In the genomic region with DNA sequence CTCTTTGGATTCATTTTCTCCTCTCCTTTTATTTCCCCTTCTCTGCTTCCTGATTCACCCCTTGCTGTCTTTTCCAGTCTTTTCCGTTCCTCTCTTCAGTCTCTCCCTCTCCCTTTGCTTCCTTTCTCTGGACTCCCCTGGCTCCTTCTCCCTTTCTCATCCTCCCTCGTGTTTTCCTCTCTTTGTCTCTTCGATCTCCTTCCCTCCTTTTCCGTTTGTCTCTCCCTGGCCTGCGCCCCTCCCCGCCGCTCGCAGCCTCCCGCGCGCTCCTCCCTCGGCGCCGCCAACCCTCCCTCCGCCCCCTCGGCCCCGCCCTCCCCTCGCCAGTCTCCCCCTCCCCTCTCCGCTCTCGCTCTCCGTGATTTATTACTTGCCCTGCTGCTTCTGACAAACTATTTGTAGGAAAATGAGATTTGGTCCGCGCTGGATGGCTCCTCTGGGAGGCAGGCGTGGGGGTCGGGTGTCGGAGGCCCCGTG, we compare ENCODE assay signal across 8 cellular contexts. TPM values are rescaled to one million over a fixed set of nuclear protein-coding genes. Genes with fewer than 3 reads are reported as not detected.
DNase-seq lines count a peak whose midpoint lies in the region; ATAC-seq, FAIRE-seq and TF ChIP-seq lines count a peak whose summit lies in the region.

No MANE protein-coding gene starts in this region.

- TF ChIP-seq EP300 in upper lobe of left lung (IDR thresholded peaks at IDR 0.05): no peak

- H3K36me3 ChIP-seq in BLaER1 treated with 17β-estradiol and CSF1 and Interleukin-3, amounts not matched to agents 10 nM and 100 nM: no peaks in the 10 kb centered on the region
- no peaks in the 10 kb centered on the region for H3K36me3 ChIP-seq in OCI-LY3 (replicated peaks; ENCODE audit: low read depth, low read length)
- no peaks in the 10 kb centered on the region for H3K36me3 ChIP-seq in osteoblast (ENCODE audit: insufficient read depth, low read length)
- no peaks in the 10 kb centered on the region for H3K36me3 ChIP-seq in upper lobe of left lung

- H3K36me3 Mint-ChIP-seq in activated T-helper 17 cell treated with anti-CD3 and anti-CD28 coated beads, Interleukin-2, amount 50 U/mL, for 72 hours (ENCODE audit: low read depth): no peaks in the 10 kb centered on the region

- DNase-seq in HTR-8/SVneo (ENCODE audit: insufficient read length, low spot score): peak; percentile 78
- DNase-seq in foreskin melanocyte: peak; percentile 45
- DNase-seq in osteoblast (ENCODE audit: insufficient read length, low spot score, missing footprints): peak; percentile 93
- peak; percentile 40 to 88 for DNase-seq in upper lobe of left lung

- H3K79me2 ChIP-seq in OCI-LY3 (ENCODE audit: low read length): no peaks in the 10 kb centered on the region
- H3K79me2 ChIP-seq in osteoblast (ENCODE audit: insufficient read depth, low read length): no peaks in the 10 kb centered on the region

- peak overlapping the region in 10 of 11 experiments; percentile 50 to 94 (median 88); a peak in 20 of 22 replicates for H3K27ac ChIP-seq in BLaER1 treated with 17β-estradiol and CSF1 and Interleukin-3, amounts not matched to agents 10 nM and 100 nM
- H3K27ac ChIP-seq in OCI-LY3 (ENCODE audit: low read length) (no peak overlapping the region; the same call in 1 of the 2 replicates), osteoblast (ENCODE audit: low read depth, low read length) (peak overlapping the region; percentile 61), upper lobe of left lung (peak overlapping the region; percentile 23 to 77 (median 64))

- H3K27me3 ChIP-seq in BLaER1 treated with 17β-estradiol and CSF1 and Interleukin-3, amounts not matched to agents 10 nM and 100 nM: no peaks in the 10 kb centered on the region
- no peaks in the 10 kb centered on the region for H3K27me3 ChIP-seq in OCI-LY3 (ENCODE audit: low read depth, low read length)
- no peaks in the 10 kb centered on the region for H3K27me3 ChIP-seq in osteoblast (ENCODE audit: insufficient read depth, low read length)
- H3K27me3 ChIP-seq in upper lobe of left lung: no peaks in the 10 kb centered on the region

- no peak for TF ChIP-seq POLR2A in upper lobe of left lung (IDR thresholded peaks at IDR 0.05)

- H3K9me3 ChIP-seq in BLaER1 treated with 17β-estradiol and CSF1 and Interleukin-3, amounts not matched to agents 10 nM and 100 nM (replicated peaks in 1 of 11): no peaks in the 10 kb centered on the region
- no peaks in the 10 kb centered on the region for H3K9me3 ChIP-seq in OCI-LY3 (ENCODE audit: insufficient read depth, low read length)
- no peaks in the 10 kb centered on the region for H3K9me3 ChIP-seq in osteoblast (ENCODE audit: low read depth, low read length)
- H3K9me3 ChIP-seq in upper lobe of left lung: no peaks in the 10 kb centered on the region

- H3K27ac Mint-ChIP-seq in activated T-helper 17 cell treated with anti-CD3 and anti-CD28 coated beads, Interleukin-2, amount 50 U/mL, for 72 hours: no peak overlapping the region

- ATAC-seq in activated T-helper 17 cell treated with anti-CD3 and anti-CD28 coated beads, Interleukin-2, amount 50 U/mL, for 72 hours (replicated peaks): peak; percentile 75
- ATAC-seq in upper lobe of left lung (ENCODE audit: low FRiP score in 2 of 2) (peak; percentile 59 to 89), HG02571 (IDR thresholded peaks at IDR 0.05; ENCODE audit: unreplicated experiment) (no peak)

- H3K4me2 ChIP-seq in BLaER1 treated with 17β-estradiol and CSF1 and Interleukin-3, amounts not matched to agents 10 nM and 100 nM: peak overlapping the region; percentile 78 to 98 (median 88)
- H3K4me2 ChIP-seq in OCI-LY3 (ENCODE audit: low read length): peak overlapping the region; percentile 90
- H3K4me2 ChIP-seq in osteoblast (ENCODE audit: insufficient read depth, low read length): peak overlapping the region; percentile 71

- TF ChIP-seq CTCF in OCI-LY3 (IDR thresholded peaks at IDR 0.05; ENCODE audit: low read depth, low read length): no peak
- no peak for TF ChIP-seq CTCF in osteoblast (IDR thresholded peaks at IDR 0.05; ENCODE audit: extremely low read depth, low read depth, low read length)
- no peak for TF ChIP-seq CTCF in upper lobe of left lung (IDR thresholded peaks at IDR 0.05)

- H2AFZ ChIP-seq in OCI-LY3 (ENCODE audit: low read depth, low read length) (peak overlapping the region; percentile 88), osteoblast (ENCODE audit: low read length) (peak overlapping the region; percentile 71)

- H4K20me1 ChIP-seq in BLaER1 treated with 17β-estradiol and CSF1 and Interleukin-3, amounts not matched to agents 10 nM and 100 nM: no peaks in the 10 kb centered on the region
- H4K20me1 ChIP-seq in OCI-LY3 (ENCODE audit: insufficient read depth, low read length) (no peaks in the 10 kb centered on the region), osteoblast (ENCODE audit: insufficient read depth, low read length) (no peaks in the 10 kb centered on the region)

- H3K4me1 ChIP-seq in BLaER1 treated with 17β-estradiol and CSF1 and Interleukin-3, amounts not matched to agents 10 nM and 100 nM: peaks cover 9 to 28% (median 20%) of the 10 kb centered on the region in 10 experiments
- peaks cover 6% of the 10 kb centered on the region; the same call in 1 of the 2 replicates for H3K4me1 ChIP-seq in OCI-LY3 (ENCODE audit: low read length)
- peaks cover 24% of the 10 kb centered on the region for H3K4me1 ChIP-seq in osteoblast (ENCODE audit: insufficient read depth, low read length)
- peaks cover 2 to 17% (median 12%) of the 10 kb centered on the region in 4 donors for H3K4me1 ChIP-seq in upper lobe of left lung

- H3K4me1 Mint-ChIP-seq in activated T-helper 17 cell treated with anti-CD3 and anti-CD28 coated beads, Interleukin-2, amount 50 U/mL, for 72 hours: peaks cover 13% of the 10 kb centered on the region

- peaks cover 24% of the 10 kb centered on the region for H3K27me3 Mint-ChIP-seq in activated T-helper 17 cell treated with anti-CD3 and anti-CD28 coated beads, Interleukin-2, amount 50 U/mL, for 72 hours

- 1 to 2% methylated on average over 26 to 27 of the region's 27 CpGs for WGBS in upper lobe of left lung, 2 donors

- FAIRE-seq in HTR-8/SVneo (lab: Jason Lieb, UNC): no peak

- peak overlapping the region; percentile 73 for H3K4me3 Mint-ChIP-seq in activated T-helper 17 cell treated with anti-CD3 and anti-CD28 coated beads, Interleukin-2, amount 50 U/mL, for 72 hours

- peak overlapping the region; percentile 38 to 85 (median 80); a peak in 20 of 22 replicates for H3K9ac ChIP-seq in BLaER1 treated with 17β-estradiol and CSF1 and Interleukin-3, amounts not matched to agents 10 nM and 100 nM
- peak overlapping the region; percentile 74 for H3K9ac ChIP-seq in OCI-LY3 (ENCODE audit: low read length)

- H3K9me3 Mint-ChIP-seq in activated T-helper 17 cell treated with anti-CD3 and anti-CD28 coated beads, Interleukin-2, amount 50 U/mL, for 72 hours: no peaks in the 10 kb centered on the region

- peak overlapping the region; percentile 46 to 69 (median 58) for H3K4me3 ChIP-seq in BLaER1 treated with 17β-estradiol and CSF1 and Interleukin-3, amounts not matched to agents 10 nM and 100 nM
- H3K4me3 ChIP-seq in OCI-LY3 (ENCODE audit: low read length) (peak overlapping the region; percentile 83), osteoblast (ENCODE audit: insufficient read depth, low read length) (peak overlapping the region; percentile 65), upper lobe of left lung (peak overlapping the region in 3 of 4 donors; percentile 47 to 51 (median 50))

RNA-seq across cellular contexts. Expression of a gene that starts 46.0 kb away (rescaled TPM):
- 1 to 10 TPM in 1 of 2 donors, under 1 TPM in 1; 0.86 to 1.6 TPM for total RNA-seq in activated T-helper 17 cell treated with anti-CD3 and anti-CD28 coated beads, Interleukin-2, amount 50 U/mL, for 72 hours
- total RNA-seq in osteoblast (1.8 and 2.9 TPM in 2 replicates), upper lobe of left lung (1 to 10 TPM; 1.5 to 3.6 (median 2.0) TPM)
